Comparison of ENCODE assay signal across 1 cellular context in genomic region chrX:43961699-43962098, GRCh38.
TF ChIP-seq lines count a peak whose summit lies in the region.

No MANE protein-coding gene starts in this region.

TF ChIP-seq in HepG2, 621 proteins besides CTCF, POLR2A, EP300 and RAD21:
- no peak for TF ChIP-seq MNT (IDR thresholded peaks at IDR 0.05)
- TF ChIP-seq CCDC6 (CRISPR knock-in tag; IDR thresholded peaks at IDR 0.05): no peak
- no peak for TF ChIP-seq HINFP (CRISPR knock-in tag; IDR thresholded peaks at IDR 0.05; ENCODE audit: low read depth)
- TF ChIP-seq GTF2F1 (IDR thresholded peaks at IDR 0.05; ENCODE audit: low read length): no peak
- no peak for TF ChIP-seq KLF13 (CRISPR knock-in tag; IDR thresholded peaks at IDR 0.05)
